8 cellular contexts compared by ENCODE assay signal in genomic region chr18:9913526-9914333, GRCh38. TPM values are rescaled to one million over a fixed set of nuclear protein-coding genes. Genes with fewer than 3 reads are reported as not detected.
DNase-seq lines count a peak whose midpoint lies in the region; ATAC-seq and TF ChIP-seq lines count a peak whose summit lies in the region.

VAPA (plus strand) TSS chr18:9914016; CDS start chr18:9914257, 241 bp downstream.

- H3K36me3 ChIP-seq in CD4-positive, alpha-beta memory T cell (ENCODE audit: insufficient read depth, low read length): no peaks in the 10 kb centered on the region
- no peaks in the 10 kb centered on the region for H3K36me3 ChIP-seq in liver (ENCODE audit: control insufficient read depth in 4 of 4, insufficient read depth in 3 of 4, low read depth in 1 of 4, low read length in 3 of 4)

- peak; percentile 94 to 98 (median 97) for DNase-seq in CD4-positive, alpha-beta memory T cell
- peak; percentile 86 for DNase-seq in HK-2 (ENCODE audit: unreplicated experiment)
- peak; percentile 84 for DNase-seq in NCI-H82 treated with DMSO at 0.1 percent for 48 hours (lab: John Stamatoyannopoulos, UW; ENCODE audit: unreplicated experiment)
- DNase-seq in activated CD4-positive, alpha-beta memory T cell treated with anti-CD3 and anti-CD28 coated beads for 36 hours: peak; percentile 95
- DNase-seq in dermis microvascular lymphatic vessel endothelial cell (ENCODE audit: low read depth in 2 of 2): peak; percentile 87 to 97
- peak; percentile 92 for DNase-seq in stimulated activated CD4-positive, alpha-beta T cell treated with anti-CD3 and anti-CD28 coated beads, Interleukin-4, amount 100 ng/mL, for 1 hour

- H3K27me3 Mint-ChIP-seq in CD4-positive, alpha-beta memory T cell: peaks cover 6 to 7% of the 10 kb centered on the region in 2 donors
- peaks cover 3% of the 10 kb centered on the region for H3K27me3 Mint-ChIP-seq in activated CD4-positive, alpha-beta memory T cell treated with anti-CD3 and anti-CD28 coated beads for 36 hours

- H3K9me3 ChIP-seq in CD4-positive, alpha-beta memory T cell (ENCODE audit: control insufficient read depth in 1 of 2, low read length in 2 of 2): no peaks in the 10 kb centered on the region
- no peaks in the 10 kb centered on the region for H3K9me3 ChIP-seq in liver (ENCODE audit: control insufficient read depth in 4 of 4, low read length in 3 of 4)

- intact Hi-C loops in CD4-positive, alpha-beta memory T cell (cut with micrococcal nuclease): loop anchor here (1.0 to 5.0 kb wide), 10 partner anchors 299 to 1995 kb away; partner anchors contain the start of genes ANKRD12, CHMP1B, MPPE1 and MTCL1
- intact Hi-C loops in activated CD4-positive, alpha-beta memory T cell treated with anti-CD3 and anti-CD28 coated beads for 36 hours (cut with micrococcal nuclease): loop anchor here (1.0 to 10.0 kb wide), 8 partner anchors 37 to 1937 kb away; partner anchors contain the start of genes ANKRD12, CHMP1B, RAB31 and RALBP1

- peak within 1 kb of the TSS; percentile 92 to 99 (median 97) for H3K27ac Mint-ChIP-seq in CD4-positive, alpha-beta memory T cell
- peak within 1 kb of the TSS; percentile 91 for H3K27ac Mint-ChIP-seq in activated CD4-positive, alpha-beta memory T cell treated with anti-CD3 and anti-CD28 coated beads for 36 hours

- peak within 1 kb of the TSS; percentile 98 for H3K9ac ChIP-seq in liver (ENCODE audit: low read depth in 1 of 2, low read length in 2 of 2)

- POLR2A ChIA-PET in CD4-positive, alpha-beta memory T cell (lab: Charles Lee; ENCODE audit: partially characterized antibody): interaction anchor here (0.6 to 3.7 kb wide), 18 partner anchors 7 to 1995 kb away, joined by 3 to 27 read pairs (median 4); partner anchors contain the start of gene NAPG
- POLR2A ChIA-PET in activated CD4-positive, alpha-beta memory T cell treated with anti-CD3 and anti-CD28 coated beads for 36 hours (lab: Charles Lee): interaction anchor here (0.6 to 2.1 kb wide), 6 partner anchors 13 to 299 kb away, joined by 3 to 14 read pairs (median 4); no protein-coding TSS in a partner anchor

- H3K36me3 Mint-ChIP-seq in CD4-positive, alpha-beta memory T cell: peaks cover 0 to 9% of the 10 kb centered on the region in 2 donors
- no peaks in the 10 kb centered on the region for H3K36me3 Mint-ChIP-seq in activated CD4-positive, alpha-beta memory T cell treated with anti-CD3 and anti-CD28 coated beads for 36 hours

- peak; percentile 82 for ATAC-seq in GM19455 (IDR thresholded peaks at IDR 0.05; ENCODE audit: unreplicated experiment)

- under 1% methylated on average over 87 of the region's 87 CpGs for WGBS in liver

- peak within 1 kb of the TSS; percentile 79 to 80 for H3K4me3 ChIP-seq in CD4-positive, alpha-beta memory T cell (ENCODE audit: low read length in 2 of 2)
- peak within 1 kb of the TSS; percentile 91 to 99 (median 99) for H3K4me3 ChIP-seq in liver (ENCODE audit: low read depth in 1 of 3, low read length in 3 of 3)

- peaks cover 19 to 32% (median 25%) of the 10 kb centered on the region in 4 donors for H3K4me1 Mint-ChIP-seq in CD4-positive, alpha-beta memory T cell
- H3K4me1 Mint-ChIP-seq in activated CD4-positive, alpha-beta memory T cell treated with anti-CD3 and anti-CD28 coated beads for 36 hours (ENCODE audit: low read depth): peaks cover 25% of the 10 kb centered on the region

- TF ChIP-seq RAD21 in liver (IDR thresholded peaks at IDR 0.05): no peak

- no peak for TF ChIP-seq CTCF in liver (IDR thresholded peaks at IDR 0.05; ENCODE audit: low read depth, low read length, missing input control)

- H3K4me3 Mint-ChIP-seq in CD4-positive, alpha-beta memory T cell: peak within 1 kb of the TSS; percentile 92 to 95 (median 95)
- H3K4me3 Mint-ChIP-seq in activated CD4-positive, alpha-beta memory T cell treated with anti-CD3 and anti-CD28 coated beads for 36 hours: peak within 1 kb of the TSS; percentile 84

- peaks cover 0 to 2% (median 0%) of the 10 kb centered on the region in 8 donors for H3K9me3 Mint-ChIP-seq in CD4-positive, alpha-beta memory T cell
- no peaks in the 10 kb centered on the region for H3K9me3 Mint-ChIP-seq in activated CD4-positive, alpha-beta memory T cell treated with anti-CD3 and anti-CD28 coated beads for 36 hours

- peak within 1 kb of the TSS; percentile 97 for H3K27ac ChIP-seq in CD4-positive, alpha-beta memory T cell (ENCODE audit: low read depth, low read length)
- H3K27ac ChIP-seq in liver (ENCODE audit: low read depth in 1 of 2, low read length in 2 of 2): peak within 1 kb of the TSS; percentile 100

- CTCF ChIA-PET in CD4-positive, alpha-beta memory T cell (lab: Charles Lee; ENCODE audit: partially characterized antibody): interaction anchor here (0.6 to 1.5 kb wide), 3 partner anchors 37 to 1204 kb away, joined by 3 to 5 read pairs (median 3); no protein-coding TSS in a partner anchor
- CTCF ChIA-PET in activated CD4-positive, alpha-beta memory T cell treated with anti-CD3 and anti-CD28 coated beads for 36 hours (lab: Charles Lee): interaction anchor here (0.6 to 1.3 kb wide), 3 partner anchors 52 to 624 kb away, joined by 3 to 4 read pairs (median 4); no protein-coding TSS in a partner anchor

- no peaks in the 10 kb centered on the region for H3K27me3 ChIP-seq in CD4-positive, alpha-beta memory T cell (ENCODE audit: insufficient read depth, low read length)
- no peaks in the 10 kb centered on the region for H3K27me3 ChIP-seq in liver (ENCODE audit: control insufficient read depth in 4 of 4, insufficient read depth in 4 of 4, low read length in 3 of 4)

- peaks cover 42% of the 10 kb centered on the region for H3K4me1 ChIP-seq in CD4-positive, alpha-beta memory T cell (ENCODE audit: insufficient read depth, low read length)
- H3K4me1 ChIP-seq in liver (ENCODE audit: control insufficient read depth in 4 of 4, insufficient read depth in 4 of 4, low read length in 3 of 4): peaks cover 5 to 33% (median 28%) of the 10 kb centered on the region in 4 donors

TF ChIP-seq in liver, 16 proteins besides CTCF, POLR2A, EP300 and RAD21:
- TF ChIP-seq YY1 (IDR thresholded peaks at IDR 0.05) (peak; percentile 29), TAF1 (conservative IDR thresholded peaks at IDR 0.05) (no peak), NR2F2 (IDR thresholded peaks at IDR 0.05) (peak; percentile 25), MAX (IDR thresholded peaks at IDR 0.05) (no peak)

RNA-seq across cellular contexts. Expression of gene VAPA, which starts in this region (rescaled TPM):
- total RNA-seq in CD4-positive, alpha-beta memory T cell: 100 to 1,000 TPM; 113 to 116 TPM
- polyA plus RNA-seq in CD4-positive, alpha-beta memory T cell: 100 to 1,000 TPM; 206 to 280 TPM
- 100 to 1,000 TPM; 152 to 159 TPM for total RNA-seq in activated CD4-positive, alpha-beta memory T cell treated with anti-CD3 and anti-CD28 coated beads for 36 hours
- total RNA-seq in dermis microvascular lymphatic vessel endothelial cell (137 and 172 TPM in 2 replicates), liver (100 to 1,000 TPM in 1 of 2 donors, 10 to 100 TPM in 1; 98.6 to 114 TPM)
- polyA plus RNA-seq in liver: 10 to 100 TPM; 80.7 to 83.3 TPM

Comparison
In these comparisons a context has a peak if more than half of its experiments do, and no peak if none do; other contexts are left out.
1. Peak in every context shown above with its lines: DNase-seq, ATAC-seq, H3K4me3 ChIP-seq and H3K27ac ChIP-seq.